ENCODE assay signal across 19 cellular contexts in the genomic region with DNA sequence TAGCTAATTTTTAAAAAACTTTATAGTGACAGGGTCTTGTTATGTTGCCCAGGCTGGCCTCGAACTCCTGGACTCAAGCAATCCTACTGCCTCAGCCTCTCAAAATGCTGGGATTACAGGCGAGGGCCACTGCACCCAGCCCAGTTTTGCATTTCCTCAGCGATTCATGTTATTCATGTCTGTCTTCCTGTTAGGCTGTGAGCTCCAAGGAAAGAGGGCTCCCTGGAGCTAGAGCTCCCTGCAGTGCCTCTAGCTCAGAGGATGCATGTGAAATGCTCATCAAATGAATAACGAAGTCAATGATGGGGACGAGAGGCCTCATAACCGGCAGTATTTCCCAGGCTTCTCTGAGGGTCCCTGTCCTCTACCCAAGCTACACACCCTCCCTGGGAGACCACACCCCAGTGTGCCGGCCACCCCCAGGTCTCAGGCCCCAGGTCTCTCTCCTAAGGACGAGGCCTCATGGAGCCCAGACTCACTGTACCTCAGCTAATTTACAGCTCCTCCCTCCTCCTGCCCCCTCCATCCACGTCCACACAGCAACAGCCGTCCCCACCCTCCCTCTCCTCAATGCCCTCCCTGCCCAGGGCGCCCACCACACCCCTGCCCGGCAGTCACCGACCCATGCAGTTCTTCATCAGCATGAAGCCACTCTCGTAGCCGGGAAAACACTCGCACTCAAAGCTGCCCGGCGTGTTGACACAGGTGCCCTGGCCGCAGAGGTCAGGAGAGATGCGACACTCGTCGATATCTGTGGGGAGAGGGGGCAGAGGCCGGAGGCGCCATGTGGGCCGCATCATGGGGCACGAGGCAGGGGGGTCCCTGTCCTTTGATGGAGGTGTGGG. TPM values are rescaled to one million over a fixed set of nuclear protein-coding genes. Genes with fewer than 3 reads are reported as not detected.
"Had no signal": no experiment of that assay in that cellular context is flagged by ENCODE, and none has a peak within 500 bp of the region (broad histone marks: within the 10 kb centered on the region; RNA-seq: fewer than 3 reads in every experiment).

No MANE protein-coding gene starts in this region.

- H3K36me3 Mint-ChIP-seq: activated CD8-positive, alpha-beta memory T cell treated with anti-CD3 and anti-CD28 coated beads, Interleukin-2, amount 10 ng/mL, durations not matched to agents 7 days and 5 days; activated naive CD8-positive, alpha-beta T cell treated with anti-CD3 and anti-CD28 coated beads for 36 hours; immature natural killer cell; naive thymus-derived CD8-positive, alpha-beta T cell had no signal

- H3K4me3 ChIP-seq: esophagus squamous epithelium, upper lobe of right lung had no signal

- H3K27ac Mint-ChIP-seq: activated CD4-positive, alpha-beta memory T cell treated with anti-CD3 and anti-CD28 coated beads, Interleukin-2, amount 10 ng/mL, durations not matched to agents 7 days and 5 days; activated CD8-positive, alpha-beta memory T cell treated with anti-CD3 and anti-CD28 coated beads, Interleukin-2, amount 10 ng/mL, durations not matched to agents 7 days and 5 days; activated naive CD8-positive, alpha-beta T cell treated with anti-CD3 and anti-CD28 coated beads for 36 hours; immature natural killer cell; naive thymus-derived CD8-positive, alpha-beta T cell had no signal

- H3K27me3 ChIP-seq: upper lobe of right lung had no signal

- H3K27me3 Mint-ChIP-seq: activated CD4-positive, alpha-beta memory T cell treated with anti-CD3 and anti-CD28 coated beads, Interleukin-2, amount 10 ng/mL, durations not matched to agents 7 days and 5 days; activated CD8-positive, alpha-beta memory T cell treated with anti-CD3 and anti-CD28 coated beads, Interleukin-2, amount 10 ng/mL, durations not matched to agents 7 days and 5 days; activated naive CD8-positive, alpha-beta T cell treated with anti-CD3 and anti-CD28 coated beads for 36 hours had no signal

- H3K9me3 Mint-ChIP-seq: activated CD4-positive, alpha-beta memory T cell treated with anti-CD3 and anti-CD28 coated beads, Interleukin-2, amount 10 ng/mL, durations not matched to agents 7 days and 5 days; activated naive CD8-positive, alpha-beta T cell treated with anti-CD3 and anti-CD28 coated beads for 36 hours; immature natural killer cell; naive thymus-derived CD8-positive, alpha-beta T cell had no signal

- H3K4me3 Mint-ChIP-seq: activated CD4-positive, alpha-beta memory T cell treated with anti-CD3 and anti-CD28 coated beads, Interleukin-2, amount 10 ng/mL, durations not matched to agents 7 days and 5 days; activated CD8-positive, alpha-beta memory T cell treated with anti-CD3 and anti-CD28 coated beads, Interleukin-2, amount 10 ng/mL, durations not matched to agents 7 days and 5 days; activated naive CD8-positive, alpha-beta T cell treated with anti-CD3 and anti-CD28 coated beads for 36 hours; immature natural killer cell; naive thymus-derived CD8-positive, alpha-beta T cell had no signal

- H3K4me1 Mint-ChIP-seq: activated CD4-positive, alpha-beta memory T cell treated with anti-CD3 and anti-CD28 coated beads, Interleukin-2, amount 10 ng/mL, durations not matched to agents 7 days and 5 days; activated CD8-positive, alpha-beta memory T cell treated with anti-CD3 and anti-CD28 coated beads, Interleukin-2, amount 10 ng/mL, durations not matched to agents 7 days and 5 days; activated naive CD8-positive, alpha-beta T cell treated with anti-CD3 and anti-CD28 coated beads for 36 hours; immature natural killer cell; naive thymus-derived CD8-positive, alpha-beta T cell had no signal

- H3K36me3 ChIP-seq: esophagus squamous epithelium, upper lobe of right lung had no signal

- DNase-seq: activated CD4-positive, alpha-beta memory T cell treated with anti-CD3 and anti-CD28 coated beads, Interleukin-2, amount 10 ng/mL, durations not matched to agents 7 days and 5 days; activated CD4-positive, alpha-beta T cell treated with anti-CD3 and anti-CD28 coated beads for 48 hours; activated CD4-positive, CD25-positive, alpha-beta regulatory T cell; activated CD8-positive, alpha-beta memory T cell treated with anti-CD3 and anti-CD28 coated beads, Interleukin-2, amount 10 ng/mL, durations not matched to agents 7 days and 5 days; activated naive CD4-positive, alpha-beta T cell; activated naive CD8-positive, alpha-beta T cell treated with anti-CD3 and anti-CD28 coated beads for 36 hours; amygdala; dermis blood vessel endothelial cell; effector memory CD4-positive, alpha-beta T cell; esophagus squamous epithelium; immature natural killer cell; kidney glomerular epithelial cell; naive thymus-derived CD8-positive, alpha-beta T cell; stimulated activated naive CD4-positive, alpha-beta T cell; T-helper 9 cell; upper lobe of right lung had no signal

- ATAC-seq: activated CD8-positive, alpha-beta memory T cell treated with anti-CD3 and anti-CD28 coated beads, Interleukin-2, amount 10 ng/mL, durations not matched to agents 7 days and 5 days; naive thymus-derived CD8-positive, alpha-beta T cell; upper lobe of right lung had no signal

RNA-seq across cellular contexts. Expression of a gene that starts 28.5 kb away (rescaled TPM):
- total RNA-seq: activated CD4-positive, alpha-beta memory T cell treated with anti-CD3 and anti-CD28 coated beads, Interleukin-2, amount 10 ng/mL, durations not matched to agents 7 days and 5 days; activated naive CD8-positive, alpha-beta T cell treated with anti-CD3 and anti-CD28 coated beads for 36 hours; cardiac septum; dermis blood vessel endothelial cell; glomerular endothelial cell; mesenteric fat pad; naive thymus-derived CD8-positive, alpha-beta T cell had no signal
